ENCODE assay signal across 1 cellular context in genomic region chrX:37883196-37883595, GRCh38.
TF ChIP-seq lines count a peak whose summit lies in the region.

No MANE protein-coding gene starts in this region.

TF ChIP-seq in WTC11, 78 proteins besides CTCF, POLR2A, EP300 and RAD21 (continued from another document):
- no peak for TF ChIP-seq MAX (CRISPR knock-in tag; IDR thresholded peaks at IDR 0.05)
- no peak for TF ChIP-seq KAT7 (CRISPR knock-in tag; IDR thresholded peaks at IDR 0.05; ENCODE audit: borderline replicate concordance)
- TF ChIP-seq ZNF512 (CRISPR knock-in tag; IDR thresholded peaks at IDR 0.05; ENCODE audit: borderline replicate concordance) = no peak
- no peak for TF ChIP-seq ZNF317 (CRISPR knock-in tag; IDR thresholded peaks at IDR 0.05; ENCODE audit: borderline replicate concordance, low read depth)
- no peak for TF ChIP-seq ATF6 (CRISPR knock-in tag; IDR thresholded peaks at IDR 0.05)
- TF ChIP-seq CREM (CRISPR knock-in tag; IDR thresholded peaks at IDR 0.05) = no peak
- TF ChIP-seq SMAD3 (CRISPR knock-in tag; IDR thresholded peaks at IDR 0.05; ENCODE audit: borderline replicate concordance) = no peak
- TF ChIP-seq EMX1 (CRISPR knock-in tag; IDR thresholded peaks at IDR 0.05) = no peak
- no peak for TF ChIP-seq TEAD4 (CRISPR knock-in tag; IDR thresholded peaks at IDR 0.05)
- TF ChIP-seq GTF2I (CRISPR knock-in tag; conservative IDR thresholded peaks at IDR 0.05) = no peak
- no peak for TF ChIP-seq AR (CRISPR knock-in tag; IDR thresholded peaks at IDR 0.05)
- no peak for TF ChIP-seq FOXK1 (CRISPR knock-in tag; IDR thresholded peaks at IDR 0.05)
- TF ChIP-seq ZNF423 (CRISPR knock-in tag; IDR thresholded peaks at IDR 0.05) = no peak
- no peak for TF ChIP-seq PRDM15 (CRISPR knock-in tag; IDR thresholded peaks at IDR 0.05)
- no peak for TF ChIP-seq PRRX2 (CRISPR knock-in tag; IDR thresholded peaks at IDR 0.05)
- TF ChIP-seq FOXP4 (CRISPR knock-in tag; IDR thresholded peaks at IDR 0.05) = no peak
- no peak for TF ChIP-seq IRF2 (CRISPR knock-in tag; IDR thresholded peaks at IDR 0.05; ENCODE audit: borderline replicate concordance, low read depth)
